Comparison of ENCODE assay signal across 8 cellular contexts in the genomic region with DNA sequence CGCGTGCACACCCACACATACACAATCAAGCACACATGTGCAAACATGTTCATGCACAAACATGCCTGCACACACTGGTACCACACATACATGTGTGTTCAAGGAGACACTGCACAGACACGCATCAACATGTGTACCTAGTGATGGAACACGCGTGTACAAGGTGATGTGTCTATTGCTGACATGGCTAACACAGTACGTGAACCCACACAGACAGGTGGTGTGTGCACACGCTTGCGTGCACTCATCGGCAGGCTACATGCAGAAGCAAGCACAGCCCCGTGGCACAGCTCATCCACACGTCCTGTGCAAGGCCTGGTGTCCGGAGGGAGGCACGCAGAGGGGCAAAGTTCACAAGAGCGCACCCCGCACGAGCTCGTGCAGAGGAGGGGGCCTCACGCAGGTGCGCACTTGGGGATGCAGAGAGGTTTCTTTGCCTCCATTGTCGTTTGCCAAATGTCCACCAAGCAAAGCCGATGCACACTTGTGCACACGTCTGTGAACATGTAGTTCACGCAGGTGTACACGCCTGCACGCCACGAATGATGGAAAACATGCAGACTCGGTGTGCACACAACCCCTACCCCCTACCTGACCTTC. TPM values are rescaled to one million over a fixed set of nuclear protein-coding genes. Genes with fewer than 3 reads are reported as not detected.
DNase-seq lines count a peak whose midpoint lies in the region; ATAC-seq and TF ChIP-seq lines count a peak whose summit lies in the region.

No MANE protein-coding gene starts in this region.

- TF ChIP-seq CTCF in left lung (IDR thresholded peaks at IDR 0.05) (no peak), thyroid gland (IDR thresholded peaks at IDR 0.05) (no peak)

- intact Hi-C loops in left lung (cut with DNase I), result no loop called here
- intact Hi-C loops in thyroid gland (cut with DNase I), result no loop called here

- TF ChIP-seq POLR2A in thyroid gland (IDR thresholded peaks at IDR 0.05), result no peak

- H3K4me3 ChIP-seq in left lung, result peak overlapping the region; percentile 79 to 91
- H3K4me3 ChIP-seq in thyroid gland (replicated peaks in 1 of 3), result peak overlapping the region; percentile 70 to 85 (median 85)

- H3K4me3 Mint-ChIP-seq in activated naive CD8-positive, alpha-beta T cell treated with anti-CD3 and anti-CD28 coated beads, Interleukin-2, amount 10 ng/mL, durations not matched to agents 7 days and 5 days, result peak overlapping the region; percentile 94

- H3K36me3 ChIP-seq in left lung, result peaks cover 0 to 23% of the 10 kb centered on the region in 2 donors
- H3K36me3 ChIP-seq in thyroid gland, result peaks cover 10 to 12% of the 10 kb centered on the region in 2 donors

- no peaks in the 10 kb centered on the region for H3K27me3 Mint-ChIP-seq in activated naive CD8-positive, alpha-beta T cell treated with anti-CD3 and anti-CD28 coated beads, Interleukin-2, amount 10 ng/mL, durations not matched to agents 7 days and 5 days

- POLR2A ChIA-PET in activated naive CD8-positive, alpha-beta T cell treated with anti-CD3 and anti-CD28 coated beads, Interleukin-2, amount 10 ng/mL, durations not matched to agents 7 days and 5 days (lab: Charles Lee), result interaction anchor here (0.9 to 1.0 kb wide), 2 partner anchors 33 to 69 kb away, joined by 3 to 4 read pairs; partner anchors contain the start of genes AURKAIP1 and UBE2J2

- peak overlapping the region; percentile 97 for H3K27ac Mint-ChIP-seq in activated naive CD8-positive, alpha-beta T cell treated with anti-CD3 and anti-CD28 coated beads, Interleukin-2, amount 10 ng/mL, durations not matched to agents 7 days and 5 days

- WGBS in thyroid gland, 2 donors, result 14 to 49% methylated on average over 6 to 26 of the region's 27 CpGs

- peaks cover 14% of the 10 kb centered on the region for H3K4me1 Mint-ChIP-seq in activated naive CD8-positive, alpha-beta T cell treated with anti-CD3 and anti-CD28 coated beads, Interleukin-2, amount 10 ng/mL, durations not matched to agents 7 days and 5 days

- DNase-seq in activated CD8-positive, alpha-beta memory T cell treated with anti-CD3 and anti-CD28 coated beads for 24 hours, result peak; percentile 68
- no peak for DNase-seq in activated CD8-positive, alpha-beta memory T cell treated with anti-CD3 and anti-CD28 coated beads, Interleukin-2, amount 50 U/mL, for 48 hours
- no peak for DNase-seq in activated naive CD8-positive, alpha-beta T cell treated with anti-CD3 and anti-CD28 coated beads, Interleukin-2, amount 10 ng/mL, durations not matched to agents 7 days and 5 days
- DNase-seq in left lung (no peak), thyroid gland (no peak), ureter (ENCODE audit: low spot score) (no peak), NCI-H748 (lab: John Stamatoyannopoulos, UW; ENCODE audit: unreplicated experiment) (no peak)
- DNase-seq in stimulated activated CD4-positive, alpha-beta T cell treated with anti-CD3 and anti-CD28 coated beads, Interleukin-4, amount 100 ng/mL, for 24 hours, result no peak

- no peaks in the 10 kb centered on the region for H3K9me3 ChIP-seq in left lung
- H3K9me3 ChIP-seq in thyroid gland, result no peaks in the 10 kb centered on the region

- ATAC-seq in activated naive CD8-positive, alpha-beta T cell treated with anti-CD3 and anti-CD28 coated beads, Interleukin-2, amount 10 ng/mL, durations not matched to agents 7 days and 5 days (ENCODE audit: low read depth), result no peak
- no peak for ATAC-seq in left lung

- H3K4me1 ChIP-seq in left lung (peaks cover 28 to 51% of the 10 kb centered on the region in 2 donors), thyroid gland (peaks cover 32 to 39% of the 10 kb centered on the region in 2 donors)

- H3K27me3 ChIP-seq in left lung (no peaks in the 10 kb centered on the region), thyroid gland (no peaks in the 10 kb centered on the region)

- H3K36me3 Mint-ChIP-seq in activated naive CD8-positive, alpha-beta T cell treated with anti-CD3 and anti-CD28 coated beads, Interleukin-2, amount 10 ng/mL, durations not matched to agents 7 days and 5 days, result no peaks in the 10 kb centered on the region

- no peaks in the 10 kb centered on the region for H3K9me3 Mint-ChIP-seq in activated naive CD8-positive, alpha-beta T cell treated with anti-CD3 and anti-CD28 coated beads, Interleukin-2, amount 10 ng/mL, durations not matched to agents 7 days and 5 days

- H3K27ac ChIP-seq in left lung (peak overlapping the region in 1 of 2 donors; percentile 99), thyroid gland (no peak overlapping the region)

RNA-seq across cellular contexts. Expression of gene ACAP3, which starts 1.0 kb away (rescaled TPM):
- total RNA-seq in activated naive CD8-positive, alpha-beta T cell treated with anti-CD3 and anti-CD28 coated beads, Interleukin-2, amount 10 ng/mL, durations not matched to agents 7 days and 5 days, result 10 to 100 TPM; 80.2 to 86.3 TPM
- total RNA-seq in left lung (10 to 100 TPM; 56.4 to 60.2 TPM), thyroid gland (10 to 100 TPM; 31.6 to 51.2 (median 42.1) TPM), ureter (77.6 TPM)

RNA-seq across cellular contexts. Expression of gene PUSL1, which starts 1.6 kb away (rescaled TPM):
- 10 to 100 TPM; 22.3 to 22.4 TPM for total RNA-seq in activated naive CD8-positive, alpha-beta T cell treated with anti-CD3 and anti-CD28 coated beads, Interleukin-2, amount 10 ng/mL, durations not matched to agents 7 days and 5 days
- total RNA-seq in left lung (10 to 100 TPM; 17.4 to 18.3 TPM), thyroid gland (10 to 100 TPM; 24.0 to 41.4 (median 28.0) TPM), ureter (29.0 TPM)

RNA-seq across cellular contexts. Expression of gene INTS11, which starts 17.7 kb away (rescaled TPM):
- 100 to 1,000 TPM; 143 to 158 TPM for total RNA-seq in activated naive CD8-positive, alpha-beta T cell treated with anti-CD3 and anti-CD28 coated beads, Interleukin-2, amount 10 ng/mL, durations not matched to agents 7 days and 5 days
- total RNA-seq in left lung, result 10 to 100 TPM; 67.0 to 90.4 TPM
- 100 to 1,000 TPM in 2 of 4 donors, 10 to 100 TPM in 2; 68.9 to 116 (median 94.7) TPM for total RNA-seq in thyroid gland
- total RNA-seq in ureter, result 132 TPM

RNA-seq across cellular contexts. Expression of gene CPTP, which starts 17.8 kb away (rescaled TPM):
- 10 to 100 TPM; 19.3 TPM for total RNA-seq in activated naive CD8-positive, alpha-beta T cell treated with anti-CD3 and anti-CD28 coated beads, Interleukin-2, amount 10 ng/mL, durations not matched to agents 7 days and 5 days
- total RNA-seq in left lung (10 to 100 TPM; 24.5 to 25.2 TPM), thyroid gland (10 to 100 TPM; 16.7 to 37.3 (median 24.3) TPM), ureter (21.4 TPM)

RNA-seq across cellular contexts. Expression of gene TAS1R3, which starts 24.3 kb away (rescaled TPM):
- 1 to 10 TPM; 1.2 to 1.3 TPM for total RNA-seq in activated naive CD8-positive, alpha-beta T cell treated with anti-CD3 and anti-CD28 coated beads, Interleukin-2, amount 10 ng/mL, durations not matched to agents 7 days and 5 days
- total RNA-seq in left lung (under 1 TPM; 0.20 to 0.37 TPM), thyroid gland (1 to 10 TPM in 2 of 4 donors, under 1 TPM in 2; 0.11 to 1.4 (median 0.68) TPM), ureter (0.42 TPM)
